In genomic region chr9:70044450-70045307, GRCh38 we compare ENCODE assay signal across 8 cellular contexts. TPM values are rescaled to one million over a fixed set of nuclear protein-coding genes. Genes with fewer than 3 reads are reported as not detected.
A peak's percentile ranks its signal among the peaks of the same experiment; 100 is the strongest.
DNase-seq lines count a peak whose midpoint lies in the region; ATAC-seq and TF ChIP-seq lines count a peak whose summit lies in the region.

No MANE protein-coding gene starts in this region.

- no peaks in the 10 kb centered on the region for H3K36me3 ChIP-seq in effector memory CD4-positive, alpha-beta T cell (ENCODE audit: control insufficient read depth, insufficient read depth, low read length)
- peaks cover 21% of the 10 kb centered on the region for H3K36me3 ChIP-seq in mesodermal cell (ENCODE audit: control insufficient read depth, insufficient read depth, low read length)

- H3K27ac Mint-ChIP-seq in natural killer cell = no peak overlapping the region
- H3K27ac Mint-ChIP-seq in natural killer cell treated with Interleukin-12 subunit alpha and Interleukin-12 subunit beta and Interleukin-15 and Interleukin-18, amount 100 ng/mL, for 72 hours = no peak overlapping the region

- H3K4me3 Mint-ChIP-seq in natural killer cell = peak overlapping the region; percentile 63
- H3K4me3 Mint-ChIP-seq in natural killer cell treated with Interleukin-12 subunit alpha and Interleukin-12 subunit beta and Interleukin-15 and Interleukin-18, amount 100 ng/mL, for 72 hours = no peak overlapping the region

- DNase-seq in natural killer cell = no peak
- no peak for DNase-seq in natural killer cell treated with Interleukin-12 subunit alpha and Interleukin-12 subunit beta and Interleukin-15 and Interleukin-18, amount 100 ng/mL, for 72 hours (ENCODE audit: low spot score)
- DNase-seq in effector memory CD4-positive, alpha-beta T cell = no peak
- no peak for DNase-seq in GDM1 (lab: John Stamatoyannopoulos, UW)
- no peak for DNase-seq in superior temporal gyrus (ENCODE audit: extremely low spot score)

- intact Hi-C loops in natural killer cell (cut with micrococcal nuclease) = no loop called here

- no peak for TF ChIP-seq CTCF in natural killer cell (IDR thresholded peaks at IDR 0.05)

- H3K27me3 ChIP-seq in effector memory CD4-positive, alpha-beta T cell (replicated peaks; ENCODE audit: control insufficient read depth, insufficient read depth, low read length, poor library complexity, severe bottlenecking) = peaks cover 7% of the 10 kb centered on the region

- H3K4me1 ChIP-seq in effector memory CD4-positive, alpha-beta T cell (ENCODE audit: control insufficient read depth, insufficient read depth, low read length, poor library complexity, severe bottlenecking) = peaks cover 6% of the 10 kb centered on the region
- peaks cover 22% of the 10 kb centered on the region for H3K4me1 ChIP-seq in mesodermal cell (ENCODE audit: control insufficient read depth, insufficient read depth, low read length, poor library complexity, severe bottlenecking)

- H3K9me3 Mint-ChIP-seq in natural killer cell = no peaks in the 10 kb centered on the region
- H3K9me3 Mint-ChIP-seq in natural killer cell treated with Interleukin-12 subunit alpha and Interleukin-12 subunit beta and Interleukin-15 and Interleukin-18, amount 100 ng/mL, for 72 hours = no peaks in the 10 kb centered on the region

- no peaks in the 10 kb centered on the region for H3K9me3 ChIP-seq in effector memory CD4-positive, alpha-beta T cell (ENCODE audit: control insufficient read depth, low read length)
- H3K9me3 ChIP-seq in mesodermal cell (ENCODE audit: control insufficient read depth, low read length) = no peaks in the 10 kb centered on the region

- H3K4me1 Mint-ChIP-seq in natural killer cell = peaks cover 0 to 8% of the 10 kb centered on the region in 2 donors
- no peaks in the 10 kb centered on the region for H3K4me1 Mint-ChIP-seq in natural killer cell treated with Interleukin-12 subunit alpha and Interleukin-12 subunit beta and Interleukin-15 and Interleukin-18, amount 100 ng/mL, for 72 hours (ENCODE audit: low read depth in 2 of 2)

- no peak overlapping the region for H3K27ac ChIP-seq in effector memory CD4-positive, alpha-beta T cell (ENCODE audit: insufficient read depth, low read length, poor library complexity, severe bottlenecking)
- H3K27ac ChIP-seq in mesodermal cell (ENCODE audit: low read depth, low read length, severe bottlenecking) = no peak overlapping the region

- 11 to 14% methylated on average over 22 to 24 of the region's 29 CpGs for WGBS in mesodermal cell (ENCODE audit: insufficient coverage in 2 of 2), 2 experiments

- H3K27me3 Mint-ChIP-seq in natural killer cell (ENCODE audit: low read depth in 2 of 2) = peaks cover 40% of the 10 kb centered on the region in 2 donors
- peaks cover 34 to 41% of the 10 kb centered on the region in 2 donors for H3K27me3 Mint-ChIP-seq in natural killer cell treated with Interleukin-12 subunit alpha and Interleukin-12 subunit beta and Interleukin-15 and Interleukin-18, amount 100 ng/mL, for 72 hours

- peak overlapping the region; percentile 25 for H3K4me3 ChIP-seq in effector memory CD4-positive, alpha-beta T cell (ENCODE audit: insufficient read depth, low read depth, low read length, poor library complexity, severe bottlenecking)
- H3K4me3 ChIP-seq in mesodermal cell (ENCODE audit: extremely low read depth, insufficient read depth, low read length, poor library complexity, severe bottlenecking) = peak overlapping the region; percentile 52

- ATAC-seq in natural killer cell (peak in 2 of 3 donors; percentile 21 to 48), HG02870 (IDR thresholded peaks at IDR 0.05; ENCODE audit: unreplicated experiment) (no peak), GM19023 (IDR thresholded peaks at IDR 0.05; ENCODE audit: unreplicated experiment) (no peak)
- ATAC-seq in natural killer cell treated with Interleukin-12 subunit alpha and Interleukin-12 subunit beta and Interleukin-15 and Interleukin-18, amount 100 ng/mL, for 72 hours = no peak

- H3K36me3 Mint-ChIP-seq in natural killer cell = no peaks in the 10 kb centered on the region
- H3K36me3 Mint-ChIP-seq in natural killer cell treated with Interleukin-12 subunit alpha and Interleukin-12 subunit beta and Interleukin-15 and Interleukin-18, amount 100 ng/mL, for 72 hours = no peaks in the 10 kb centered on the region

RNA-seq across cellular contexts. Expression of gene MAMDC2, which starts 1.0 kb away (rescaled TPM):
- under 1 TPM in 2 of 3 donors, not detected in 1; 0.10 to 0.32 TPM for total RNA-seq in natural killer cell
- not detected for total RNA-seq in natural killer cell treated with Interleukin-12 subunit alpha and Interleukin-12 subunit beta and Interleukin-15 and Interleukin-18, amount 100 ng/mL, for 72 hours
- polyA plus RNA-seq in mesodermal cell (2013, experiment 1 of 2) = 19.1 TPM
- polyA plus RNA-seq in mesodermal cell (2013, experiment 2 of 2) = 20.0 TPM

Comparison
In these comparisons a context has a peak if more than half of its experiments do, and no peak if none do; other contexts are left out.
1. ATAC-seq: peak in natural killer cell (2 of 3); none in natural killer cell treated with Interleukin-12 subunit alpha and Interleukin-12 subunit beta and Interleukin-15 and Interleukin-18, amount 100 ng/mL, for 72 hours (0 of 2), HG02870 (single experiment) and GM19023 (single experiment).